ENCODE assay signal across 23 cellular contexts in the genomic region with DNA sequence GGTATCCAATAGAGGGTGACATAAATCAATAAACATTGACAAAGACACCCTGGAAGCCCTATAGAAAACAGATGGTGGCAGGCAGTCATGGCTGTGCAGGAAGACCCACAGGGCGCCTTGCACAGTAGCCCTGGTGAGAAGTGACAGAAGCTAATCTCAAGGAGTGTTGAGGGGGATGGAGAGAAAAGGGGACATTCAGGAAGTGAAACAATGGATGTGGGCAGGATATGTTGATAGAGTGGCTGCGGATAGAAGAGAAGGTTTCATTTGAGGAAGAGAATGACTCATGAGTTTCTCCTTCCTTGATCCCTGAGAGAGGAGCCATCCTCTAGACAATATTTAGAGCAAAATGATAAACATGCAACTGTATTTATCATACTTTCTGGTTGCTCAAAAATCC.
DNase-seq lines count a peak whose midpoint lies in the region; ATAC-seq and TF ChIP-seq lines count a peak whose summit lies in the region.
"Had no signal": no experiment of that assay in that cellular context is flagged by ENCODE, and none has a peak within 500 bp of the region (broad histone marks: within the 10 kb centered on the region; RNA-seq: fewer than 3 reads in every experiment).

No MANE protein-coding gene starts in this region.

- DNase-seq in MCF 10A (ENCODE audit: unreplicated experiment), result peak; percentile 29
- no peak for DNase-seq in breast epithelium (ENCODE audit: low spot score in 2 of 2)
- peak; percentile 33 for DNase-seq in NOMO-1 treated with dmso at 0.1 percent for 144 hours (lab: John Stamatoyannopoulos, UW; ENCODE audit: unreplicated experiment)
- DNase-seq in fibroblast of mammary gland (ENCODE audit: low read depth), result peak; percentile 19
- no peak for DNase-seq in T-helper 9 cell
- DNase-seq in GM19240 (ENCODE audit: insufficient read length, low spot score), result no peak
- no peak for DNase-seq in NCI-H2081 treated with DMSO at 0.1 percent for 48 hours (lab: John Stamatoyannopoulos, UW)
- DNase-seq: activated CD4-positive, alpha-beta T cell treated with anti-CD3 and anti-CD28 coated beads, Interleukin-2, amount 50 U/mL, for 48 hours; activated T-cell treated with anti-CD3 and anti-CD28 coated beads, Interleukin-2, amount 50 U/mL, for 1 hour; Caco-2; NCI-H1417; NCI-H510A; Peyer's patch; stimulated activated CD4-positive, alpha-beta T cell treated with anti-CD3 and anti-CD28 coated beads, Interleukin-15, amount 100 ng/mL, for 24 hours; stomach; SW 1271; uterus had no signal

- H3K4me3 ChIP-seq in breast epithelium (no peak overlapping the region), fibroblast of mammary gland (ENCODE audit: control insufficient read depth, low read depth, low read length) (no peak overlapping the region)
- H3K4me3 ChIP-seq: esophagus muscularis mucosa, hepatocyte, Peyer's patch, stomach, uterus had no signal

- H3K36me3 ChIP-seq in breast epithelium, result no peaks in the 10 kb centered on the region
- H3K36me3 ChIP-seq: esophagus muscularis mucosa, Peyer's patch, stomach, uterus had no signal

- TF ChIP-seq CTCF in MCF 10A (IDR thresholded peaks at IDR 0.05; ENCODE audit: unreplicated experiment), result no peak
- TF ChIP-seq CTCF in breast epithelium (IDR thresholded peaks at IDR 0.05), result no peak
- TF ChIP-seq CTCF in fibroblast of mammary gland (conservative IDR thresholded peaks at IDR 0.05; ENCODE audit: control insufficient read depth, insufficient read depth, low read depth, low read length), result no peak

- no peak for ATAC-seq in GM21360 (IDR thresholded peaks at IDR 0.05; ENCODE audit: unreplicated experiment)

- no peaks in the 10 kb centered on the region for H3K27me3 Mint-ChIP-seq in MCF 10A (ENCODE audit: insufficient read depth, unreplicated experiment)

- POLR2A ChIA-PET in MCF 10A (lab: Yijun Ruan, JAX), result no interaction called here

- H3K27ac ChIP-seq in breast epithelium, result no peak overlapping the region
- H3K27ac ChIP-seq: esophagus muscularis mucosa, hepatocyte, Peyer's patch, stomach, uterus had no signal

- H3K27me3 ChIP-seq in breast epithelium, result no peaks in the 10 kb centered on the region
- H3K27me3 ChIP-seq: esophagus muscularis mucosa, hepatocyte, Peyer's patch, stomach, uterus had no signal

- no peaks in the 10 kb centered on the region for H3K36me3 Mint-ChIP-seq in MCF 10A (ENCODE audit: insufficient read depth, unreplicated experiment)
- H3K36me3 Mint-ChIP-seq: activated naive CD4-positive, alpha-beta T cell treated with anti-CD3 and anti-CD28 coated beads, Interleukin-2, amount 50 U/mL, for 24 hours; brain; mesothelial cell of epicardium had no signal

- peak overlapping the region; percentile 13 for H3K27ac Mint-ChIP-seq in MCF 10A (ENCODE audit: low read depth, unreplicated experiment)
- H3K27ac Mint-ChIP-seq: activated naive CD4-positive, alpha-beta T cell treated with anti-CD3 and anti-CD28 coated beads, Interleukin-2, amount 50 U/mL, for 24 hours; mesothelial cell of epicardium had no signal

- no peaks in the 10 kb centered on the region for H3K9me3 Mint-ChIP-seq in MCF 10A (ENCODE audit: unreplicated experiment)
- H3K9me3 Mint-ChIP-seq: activated naive CD4-positive, alpha-beta T cell treated with anti-CD3 and anti-CD28 coated beads, Interleukin-2, amount 50 U/mL, for 24 hours; brain; mesothelial cell of epicardium had no signal

- peaks cover 26% of the 10 kb centered on the region for H3K4me1 Mint-ChIP-seq in MCF 10A (ENCODE audit: insufficient read depth, unreplicated experiment)
- H3K4me1 Mint-ChIP-seq: activated naive CD4-positive, alpha-beta T cell treated with anti-CD3 and anti-CD28 coated beads, Interleukin-2, amount 50 U/mL, for 24 hours; mesothelial cell of epicardium had no signal

- no peaks in the 10 kb centered on the region for H3K4me1 ChIP-seq in breast epithelium
- H3K4me1 ChIP-seq: Caco-2, Peyer's patch, stomach, uterus had no signal

- CTCF ChIA-PET in MCF 10A (lab: Yijun Ruan, JAX), result interaction anchor here (0.6 kb wide), 1 partner anchor 1326 kb away, joined by 3 read pairs; no protein-coding TSS in a partner anchor

- no peaks in the 10 kb centered on the region for H3K9me3 ChIP-seq in breast epithelium
- H3K9me3 ChIP-seq: Caco-2, esophagus muscularis mucosa, Peyer's patch, stomach, uterus had no signal

- no TSS peak for BruUV-seq in MCF 10A (replicated peaks; lab: Mats Ljungman, UMichigan)

- H3K4me3 Mint-ChIP-seq in MCF 10A (ENCODE audit: unreplicated experiment), result no peak overlapping the region
- H3K4me3 Mint-ChIP-seq: activated naive CD4-positive, alpha-beta T cell treated with anti-CD3 and anti-CD28 coated beads, Interleukin-2, amount 50 U/mL, for 24 hours; brain; mesothelial cell of epicardium had no signal

- TF ChIP-seq POLR2A in breast epithelium (IDR thresholded peaks at IDR 0.05), result no peak

- intact Hi-C loops in MCF 10A (cut with micrococcal nuclease), result no loop called here
- intact Hi-C loops in breast epithelium (cut with DNase I; ENCODE audit: low total_unique reads), result no loop called here

Comparison
In these comparisons a context has a peak if more than half of its experiments do, and no peak if none do; other contexts are left out.
1. DNase-seq: peak in MCF 10A (single experiment), NOMO-1 treated with dmso at 0.1 percent for 144 hours (single experiment) and fibroblast of mammary gland (single experiment); none in breast epithelium (0 of 2), T-helper 9 cell (single experiment), GM19240 (single experiment) and NCI-H2081 treated with DMSO at 0.1 percent for 48 hours (single experiment).